ENCODE assay signal across 8 cellular contexts in genomic region chr2:10124538-10125045, GRCh38. TPM values are rescaled to one million over a fixed set of nuclear protein-coding genes. Genes with fewer than 3 reads are reported as not detected.
A peak's percentile ranks its signal among the peaks of the same experiment; 100 is the strongest.
DNase-seq lines count a peak whose midpoint lies in the region; ATAC-seq and TF ChIP-seq lines count a peak whose summit lies in the region.

No MANE protein-coding gene starts in this region.

- ATAC-seq in left lung (no peak), HG03442 (IDR thresholded peaks at IDR 0.05; ENCODE audit: unreplicated experiment) (no peak)

- H3K4me1 ChIP-seq in Peyer's patch, result peaks cover 2 to 69% (median 16%) of the 10 kb centered on the region in 4 donors
- peaks cover 15 to 67% of the 10 kb centered on the region in 2 donors for H3K4me1 ChIP-seq in left lung
- H3K4me1 ChIP-seq in transverse colon, result peaks cover 23 to 63% (median 44%) of the 10 kb centered on the region in 4 donors

- H3K4me3 ChIP-seq in Peyer's patch (no peak overlapping the region), astrocyte of the spinal cord (ENCODE audit: low read depth, low read length) (no peak overlapping the region), left lung (peak overlapping the region in 1 of 2 donors; percentile 72), transverse colon (no peak overlapping the region)

- intact Hi-C loops in activated CD4-positive, alpha-beta T cell treated with anti-CD3 and anti-CD28 coated beads, Interleukin-2, amount 10 ng/mL, durations not matched to agents 24 days and 14 days (cut with micrococcal nuclease), result loop anchor here (1.0 to 5.0 kb wide), 7 partner anchors 179 to 702 kb away; partner anchors contain the start of genes ADAM17, CPSF3 and ITGB1BP1
- intact Hi-C loops in left lung (cut with DNase I) (loop anchor here in 1 of 2 donors (5.0 kb wide), 1 partner anchor 308 kb away; no protein-coding TSS in a partner anchor), transverse colon (cut with DNase I; ENCODE audit: low total_unique reads) (loop anchor here (5.0 kb wide), 1 partner anchor 313 kb away; no protein-coding TSS in a partner anchor)

- H3K36me3 ChIP-seq in Peyer's patch, result no peaks in the 10 kb centered on the region
- H3K36me3 ChIP-seq in left lung, result no peaks in the 10 kb centered on the region
- no peaks in the 10 kb centered on the region for H3K36me3 ChIP-seq in transverse colon

- H3K27ac ChIP-seq in Peyer's patch, result no peak overlapping the region
- H3K27ac ChIP-seq in left lung, result no peak overlapping the region
- H3K27ac ChIP-seq in transverse colon, result peak overlapping the region in 1 of 4 donors; percentile 87

- peak overlapping the region; percentile 94 for H3K4me3 Mint-ChIP-seq in activated CD4-positive, alpha-beta T cell treated with anti-CD3 and anti-CD28 coated beads, Interleukin-2, amount 10 ng/mL, durations not matched to agents 24 days and 14 days

- TF ChIP-seq EP300 in transverse colon (IDR thresholded peaks at IDR 0.05; ENCODE audit: low read depth), result no peak

- TF ChIP-seq CTCF in Peyer's patch (IDR thresholded peaks at IDR 0.05), result peak; percentile 43 to 88 (median 79)
- TF ChIP-seq CTCF in astrocyte of the spinal cord (IDR thresholded peaks at IDR 0.05; ENCODE audit: low read depth, low read length), result peak; percentile 57
- peak; percentile 62 to 74 for TF ChIP-seq CTCF in left lung (IDR thresholded peaks at IDR 0.05)
- peak; percentile 64 to 83 (median 77) for TF ChIP-seq CTCF in transverse colon (IDR thresholded peaks at IDR 0.05)

- peak overlapping the region; percentile 97 for H3K27ac Mint-ChIP-seq in activated CD4-positive, alpha-beta T cell treated with anti-CD3 and anti-CD28 coated beads, Interleukin-2, amount 10 ng/mL, durations not matched to agents 24 days and 14 days

- H3K9me3 ChIP-seq in Peyer's patch (no peaks in the 10 kb centered on the region), left lung (no peaks in the 10 kb centered on the region), transverse colon (no peaks in the 10 kb centered on the region)

- H3K9me3 Mint-ChIP-seq in activated CD4-positive, alpha-beta T cell treated with anti-CD3 and anti-CD28 coated beads, Interleukin-2, amount 10 ng/mL, durations not matched to agents 24 days and 14 days, result no peaks in the 10 kb centered on the region

- TF ChIP-seq POLR2A in Peyer's patch (IDR thresholded peaks at IDR 0.05) (no peak), transverse colon (IDR thresholded peaks at IDR 0.05) (no peak)

- in situ Hi-C loops in astrocyte of the spinal cord (cut with HindIII; ENCODE audit: low sequenced_read_pairs) (no loop called here), transverse colon (cut with MboI; ENCODE audit: low pct_ligation_motif_present in 1 of 4, low pct_unique_long_range_greater_than_20kb in 1 of 4, low sequenced_read_pairs in 3 of 4) (loop anchor here in 2 of 4 donors (10.0 to 25.0 kb wide), 3 partner anchors 288 to 538 kb away; no protein-coding TSS in a partner anchor)

- H3K36me3 Mint-ChIP-seq in activated CD4-positive, alpha-beta T cell treated with anti-CD3 and anti-CD28 coated beads, Interleukin-2, amount 10 ng/mL, durations not matched to agents 24 days and 14 days (ENCODE audit: low read depth), result peaks cover 70% of the 10 kb centered on the region

- peak; percentile 90 for DNase-seq in activated CD4-positive, alpha-beta T cell treated with anti-CD3 and anti-CD28 coated beads, Interleukin-2, amount 10 ng/mL, durations not matched to agents 24 days and 14 days
- DNase-seq in activated CD4-positive, alpha-beta T cell treated with anti-CD3 and anti-CD28 coated beads for 1 hour, result no peak
- DNase-seq in LoVo (ENCODE audit: low spot score), result peak; percentile 67
- DNase-seq in Peyer's patch, result peak in 2 of 3 donors; percentile 35 to 65
- peak; percentile 78 for DNase-seq in astrocyte of the spinal cord (ENCODE audit: low read depth, low spot score)
- DNase-seq in left lung, result no peak
- DNase-seq in transverse colon, result peak; percentile 31

- H3K27me3 ChIP-seq in Peyer's patch, result peaks cover 0 to 5% of the 10 kb centered on the region in 2 donors
- peaks cover 0 to 23% of the 10 kb centered on the region in 2 donors for H3K27me3 ChIP-seq in left lung
- H3K27me3 ChIP-seq in transverse colon, result peaks cover 15% of the 10 kb centered on the region

- no peaks in the 10 kb centered on the region for H3K27me3 Mint-ChIP-seq in activated CD4-positive, alpha-beta T cell treated with anti-CD3 and anti-CD28 coated beads, Interleukin-2, amount 10 ng/mL, durations not matched to agents 24 days and 14 days

- 7 to 11% methylated on average over 5 of the region's 5 CpGs for WGBS in transverse colon (ENCODE audit: low coverage in 1 of 2), 2 donors

- peaks cover 56% of the 10 kb centered on the region for H3K4me1 Mint-ChIP-seq in activated CD4-positive, alpha-beta T cell treated with anti-CD3 and anti-CD28 coated beads, Interleukin-2, amount 10 ng/mL, durations not matched to agents 24 days and 14 days

RNA-seq across cellular contexts. Expression of gene RRM2, which starts 2.1 kb away (rescaled TPM):
- total RNA-seq in activated CD4-positive, alpha-beta T cell treated with anti-CD3 and anti-CD28 coated beads, Interleukin-2, amount 10 ng/mL, durations not matched to agents 24 days and 14 days, result 378 and 383 TPM in 2 replicates
- 100 to 1,000 TPM in 1 of 4 donors, 10 to 100 TPM in 2, 1 to 10 TPM in 1; 6.7 to 139 (median 20.5) TPM for total RNA-seq in Peyer's patch
- 10 to 100 TPM; 24.9 to 43.8 TPM for total RNA-seq in left lung
- total RNA-seq in transverse colon, result 10 to 100 TPM in 1 of 4 donors, 1 to 10 TPM in 2, not detected in 1; 4.0 to 12.9 (median 5.3) TPM

RNA-seq across cellular contexts. Expression of gene CYS1, which starts 44.4 kb away (rescaled TPM):
- 0.24 and 0.63 TPM in 2 replicates for total RNA-seq in activated CD4-positive, alpha-beta T cell treated with anti-CD3 and anti-CD28 coated beads, Interleukin-2, amount 10 ng/mL, durations not matched to agents 24 days and 14 days
- total RNA-seq in Peyer's patch (1 to 10 TPM in 3 of 4 donors, not detected in 1; 1.3 to 5.8 (median 1.6) TPM), left lung (under 1 TPM; 0.60 to 0.93 TPM), transverse colon (1 to 10 TPM; 1.1 to 7.4 (median 2.0) TPM)

Comparison
In these comparisons a context has a peak if more than half of its experiments do, and no peak if none do; other contexts are left out.
1. DNase-seq: peak in activated CD4-positive, alpha-beta T cell treated with anti-CD3 and anti-CD28 coated beads, Interleukin-2, amount 10 ng/mL, durations not matched to agents 24 days and 14 days (single experiment), LoVo (single experiment), Peyer's patch (2 of 3), astrocyte of the spinal cord (single experiment) and transverse colon (single experiment); none in activated CD4-positive, alpha-beta T cell treated with anti-CD3 and anti-CD28 coated beads for 1 hour (single experiment) and left lung (0 of 2).
2. Peak in every context shown above with its lines, with median percentiles within 50 percentile points of each other: CTCF ChIP-seq.